ENCODE assay signal across 22 cellular contexts in the genomic region with DNA sequence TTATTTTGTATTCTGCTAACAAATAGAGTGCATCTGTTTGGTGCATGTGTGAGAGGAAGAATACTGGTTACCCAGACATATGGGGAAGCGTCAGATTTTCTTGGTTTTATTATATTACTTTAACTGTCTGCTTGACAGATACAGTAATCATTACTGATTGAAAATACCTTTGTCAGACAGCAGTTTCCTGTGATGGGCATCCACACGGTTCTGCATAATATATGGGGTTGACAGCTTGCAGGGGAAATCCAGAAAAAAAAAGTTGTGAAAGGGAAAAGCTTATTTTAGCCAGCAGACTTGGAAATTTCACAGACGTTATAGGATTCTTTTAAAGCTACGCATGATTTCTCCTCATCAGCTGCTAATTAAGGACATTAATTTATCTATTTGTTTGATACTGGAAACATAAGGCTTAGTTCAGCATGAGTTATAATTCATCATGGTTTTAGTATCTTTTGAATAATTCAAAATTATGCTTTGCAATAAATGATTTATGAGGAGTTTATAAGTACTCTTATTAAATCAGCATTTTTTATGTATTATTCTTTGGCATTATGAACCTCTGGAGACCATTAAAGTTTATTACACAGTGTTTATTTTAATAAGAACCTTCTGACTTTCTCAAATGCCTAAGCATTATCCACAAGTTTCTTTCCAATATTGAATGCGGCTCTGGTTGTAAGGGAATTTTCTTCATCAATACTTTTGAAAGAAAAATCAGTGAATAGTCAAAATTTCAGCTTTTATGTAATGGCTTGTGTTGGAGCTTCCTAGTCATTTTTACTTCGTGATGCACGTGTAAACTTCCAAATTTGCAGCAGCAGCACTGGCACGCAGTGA.
"Had no signal": no experiment of that assay in that cellular context is flagged by ENCODE, and none has a peak within 500 bp of the region (broad histone marks: within the 10 kb centered on the region; RNA-seq: fewer than 3 reads in every experiment).

No MANE protein-coding gene starts in this region.

- H3K4me1 ChIP-seq: esophagus muscularis mucosa, gastroesophageal sphincter, left ventricle myocardium inferior, lower lobe of right lung, psoas muscle, testis, tibial nerve had no signal

- H3K4me3 Mint-ChIP-seq: immature natural killer cell; naive B cell; nephron; stimulated activated naive B cell treated with anti-CD40 and anti-IgM and Interleukin-4, amounts not matched to agents 10 μg/mL and 1 μg/mL and 100 μg/mL, for 72 hours; stimulated activated naive CD8-positive, alpha-beta T cell treated with anti-CD3 and anti-CD28 coated beads, Interleukin-15, amount 100 ng/mL, for 72 hours had no signal

- H3K27me3 ChIP-seq: esophagus muscularis mucosa, neutrophil, sigmoid colon, testis, tibial nerve had no signal

- H3K4me3 ChIP-seq: dorsolateral prefrontal cortex, esophagus muscularis mucosa, gastroesophageal sphincter, left ventricle myocardium inferior, lower lobe of right lung, psoas muscle, sigmoid colon, skin epidermis, testis, tibial nerve had no signal

- ATAC-seq: gastroesophageal sphincter; lower lobe of right lung; psoas muscle; stimulated activated naive B cell treated with anti-CD40 and anti-IgM and Interleukin-4, amounts not matched to agents 10 μg/mL and 1 μg/mL and 100 μg/mL, for 72 hours; stimulated activated naive CD8-positive, alpha-beta T cell treated with anti-CD3 and anti-CD28 coated beads, Interleukin-15, amount 100 ng/mL, for 72 hours had no signal

- H3K9me3 Mint-ChIP-seq: stimulated activated naive CD8-positive, alpha-beta T cell treated with anti-CD3 and anti-CD28 coated beads, Interleukin-15, amount 100 ng/mL, for 72 hours had no signal

- H3K27me3 Mint-ChIP-seq: naive B cell; stimulated activated naive B cell treated with anti-CD40 and anti-IgM and Interleukin-4, amounts not matched to agents 10 μg/mL and 1 μg/mL and 100 μg/mL, for 72 hours had no signal

- H3K36me3 Mint-ChIP-seq: naive B cell; stimulated activated naive B cell treated with anti-CD40 and anti-IgM and Interleukin-4, amounts not matched to agents 10 μg/mL and 1 μg/mL and 100 μg/mL, for 72 hours had no signal

- H3K4me1 Mint-ChIP-seq: immature natural killer cell; naive B cell; stimulated activated naive B cell treated with anti-CD40 and anti-IgM and Interleukin-4, amounts not matched to agents 10 μg/mL and 1 μg/mL and 100 μg/mL, for 72 hours; stimulated activated naive CD8-positive, alpha-beta T cell treated with anti-CD3 and anti-CD28 coated beads, Interleukin-15, amount 100 ng/mL, for 72 hours had no signal

- H3K36me3 ChIP-seq: esophagus muscularis mucosa, gastroesophageal sphincter, left ventricle myocardium inferior, lower lobe of right lung, neutrophil, sigmoid colon, tibial nerve had no signal

- H3K9me3 ChIP-seq: lower lobe of right lung, neutrophil, testis had no signal

- DNase-seq: cortex of kidney; dorsolateral prefrontal cortex; effector CD8-positive, alpha-beta T cell; glutamatergic neuron; immature natural killer cell; left ventricle myocardium inferior; lower lobe of right lung; mesendoderm; naive B cell; psoas muscle; sigmoid colon; stimulated activated CD4-positive, alpha-beta T cell treated with anti-CD3 and anti-CD28 coated beads, Interleukin-2, amount 100 ng/mL, for 24 hours; stimulated activated CD4-positive, alpha-beta T cell treated with anti-CD3 and anti-CD28 coated beads, Interleukin-4, amount 100 ng/mL, for 4 hours; stimulated activated naive B cell treated with anti-CD40 and anti-IgM and Interleukin-4, amounts not matched to agents 10 μg/mL and 1 μg/mL and 100 μg/mL, for 72 hours; stimulated activated naive CD8-positive, alpha-beta T cell treated with anti-CD3 and anti-CD28 coated beads, Interleukin-15, amount 100 ng/mL, for 72 hours; testis had no signal

- H3K27ac Mint-ChIP-seq: immature natural killer cell; naive B cell; stimulated activated naive B cell treated with anti-CD40 and anti-IgM and Interleukin-4, amounts not matched to agents 10 μg/mL and 1 μg/mL and 100 μg/mL, for 72 hours; stimulated activated naive CD8-positive, alpha-beta T cell treated with anti-CD3 and anti-CD28 coated beads, Interleukin-15, amount 100 ng/mL, for 72 hours had no signal

- H3K27ac ChIP-seq: dorsolateral prefrontal cortex, esophagus muscularis mucosa, gastroesophageal sphincter, left ventricle myocardium inferior, lower lobe of right lung, neutrophil, psoas muscle, sigmoid colon, testis, tibial nerve had no signal
